Comparison of ENCODE assay signal across 10 cellular contexts in the genomic region with DNA sequence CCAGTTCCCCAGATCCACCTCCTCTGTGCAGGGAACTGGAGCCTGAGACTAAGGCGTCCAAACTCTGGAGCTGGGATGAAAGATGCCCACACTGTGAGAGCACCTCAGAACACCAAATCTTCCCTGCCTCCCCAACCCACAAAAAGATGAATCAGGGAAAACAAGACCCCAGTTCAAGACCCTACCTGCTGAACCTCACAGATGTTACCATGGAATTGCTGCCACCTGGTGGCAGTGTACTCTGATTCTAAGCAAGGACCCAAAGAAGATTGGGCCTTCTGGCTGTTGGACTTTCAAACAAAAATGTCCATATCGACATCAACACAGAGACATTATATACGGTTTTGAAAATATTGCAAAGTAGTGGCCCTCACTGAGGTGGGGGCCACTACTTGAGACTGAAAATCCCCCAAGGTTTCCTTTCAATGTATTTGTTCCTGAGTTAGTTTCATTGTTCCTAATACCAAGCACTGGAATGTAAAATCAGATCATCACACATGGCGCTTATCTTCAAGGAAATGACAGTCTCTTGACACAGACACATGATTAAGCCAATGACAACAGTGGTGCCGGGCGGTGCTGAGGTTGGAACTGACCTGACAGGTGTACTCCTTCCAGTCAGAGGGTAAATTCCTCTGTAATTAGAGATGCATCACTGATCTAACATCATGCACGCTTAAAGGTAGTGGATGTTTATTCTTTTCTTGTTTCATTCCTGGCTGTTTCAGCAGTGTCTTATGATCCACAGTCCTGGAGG.
A peak's percentile ranks its signal among the peaks of the same experiment; 100 is the strongest.
DNase-seq lines count a peak whose midpoint lies in the region; ATAC-seq, FAIRE-seq and TF ChIP-seq lines count a peak whose summit lies in the region.
"Had no signal": no experiment of that assay in that cellular context is flagged by ENCODE, and none has a peak within 500 bp of the region (broad histone marks: within the 10 kb centered on the region; RNA-seq: fewer than 3 reads in every experiment).

No MANE protein-coding gene starts in this region.

- H3K4me1 ChIP-seq in endothelial cell of umbilical vein (ENCODE audit: control insufficient read depth, extremely low read depth, insufficient read depth, low read length) = no peaks in the 10 kb centered on the region

- POLR2A ChIA-PET in endothelial cell of umbilical vein (lab: Charles Lee) = no interaction called here

- H3K9me3 ChIP-seq in endothelial cell of umbilical vein (replicated peaks; ENCODE audit: control insufficient read depth, insufficient read depth, low read length) = no peaks in the 10 kb centered on the region

- intact Hi-C loops in endothelial cell of umbilical vein (cut with micrococcal nuclease) = loop anchor here (1.0 kb wide), 1 partner anchor 125 kb away; no protein-coding TSS in a partner anchor

- ATAC-seq in GM21447 (IDR thresholded peaks at IDR 0.05; ENCODE audit: unreplicated experiment) = no peak
- ATAC-seq: activated naive CD4-positive, alpha-beta T cell treated with anti-CD3 and anti-CD28 coated beads, Interleukin-2, amount 50 U/mL, for 72 hours; natural killer cell had no signal

- FAIRE-seq in endothelial cell of umbilical vein (lab: Jason Lieb, UNC) = no peak

- no peak overlapping the region for H3K9ac ChIP-seq in endothelial cell of umbilical vein (replicated peaks; ENCODE audit: extremely low read depth, insufficient read depth, low read length)

- H4K20me1 ChIP-seq in endothelial cell of umbilical vein (replicated peaks; ENCODE audit: control insufficient read depth, extremely low read depth, insufficient read depth, low read length) = no peaks in the 10 kb centered on the region

- H3K4me2 ChIP-seq in endothelial cell of umbilical vein (ENCODE audit: insufficient read depth, low read length) = no peak overlapping the region

- no peak overlapping the region for H2AFZ ChIP-seq in endothelial cell of umbilical vein (ENCODE audit: low read depth, low read length)

- CTCF ChIA-PET in endothelial cell of umbilical vein (lab: Charles Lee) = interaction anchor here (1.2 to 1.4 kb wide), 2 partner anchors 124 to 126 kb away, joined by 4 to 17 read pairs; no protein-coding TSS in a partner anchor

- no peak overlapping the region for H3K4me3 ChIP-seq in endothelial cell of umbilical vein (replicated peaks in 1 of 3; ENCODE audit: insufficient read depth in 1 of 3, low read depth in 1 of 3, low read length in 3 of 3)
- no peak overlapping the region for H3K4me3 ChIP-seq in retinal pigment epithelial cell (ENCODE audit: low read length)

- dilution Hi-C loops in endothelial cell of umbilical vein (cut with MboI; ENCODE audit: extremely low pct_ligation_motif_present, low sequenced_read_pairs) = no loop called here

- peak; percentile 24 to 32 for TF ChIP-seq CTCF in endothelial cell of umbilical vein (IDR thresholded peaks at IDR 0.05; ENCODE audit: extremely low read depth in 1 of 2, insufficient read depth in 1 of 2, low read depth in 1 of 2, low read length in 2 of 2)
- peak; percentile 59 for TF ChIP-seq CTCF in retinal pigment epithelial cell (conservative IDR thresholded peaks at IDR 0.05; ENCODE audit: low read depth, low read length)

- no peak for TF ChIP-seq POLR2A in endothelial cell of umbilical vein (IDR thresholded peaks at IDR 0.05; ENCODE audit: low read depth, low read length)

- no peaks in the 10 kb centered on the region for H3K36me3 ChIP-seq in endothelial cell of umbilical vein (ENCODE audit: control insufficient read depth in 2 of 2, extremely low read depth in 1 of 2, insufficient read depth in 2 of 2, low read length in 2 of 2)

- no TSS peak for BruUV-seq in endothelial cell of umbilical vein (replicated peaks; lab: Mats Ljungman, UMichigan)

- no peaks in the 10 kb centered on the region for H3K9me1 ChIP-seq in endothelial cell of umbilical vein (replicated peaks; ENCODE audit: control insufficient read depth, extremely low read depth, insufficient read depth, low read length)

- H3K27me3 ChIP-seq in endothelial cell of umbilical vein (ENCODE audit: control insufficient read depth in 2 of 2, insufficient read depth in 2 of 2, low read length in 2 of 2) = no peaks in the 10 kb centered on the region

- H3K79me2 ChIP-seq in endothelial cell of umbilical vein (ENCODE audit: control insufficient read depth, insufficient read depth, low read length) = no peaks in the 10 kb centered on the region

- DNase-seq in SIG-M5 treated with dmso at 0.1 percent for 504 hours (lab: John Stamatoyannopoulos, UW; ENCODE audit: unreplicated experiment) = peak; percentile 15
- DNase-seq in SIG-M5 (lab: John Stamatoyannopoulos, UW) = no peak
- DNase-seq in NCI-H2029 treated with DMSO at 0.1 percent for 48 hours (lab: John Stamatoyannopoulos, UW) = peak; percentile 42
- peak; percentile 6 for DNase-seq in endothelial cell of umbilical vein (ENCODE audit: low read depth, low spot score)
- DNase-seq in retinal pigment epithelial cell (ENCODE audit: low read depth) = no peak
- no peak for DNase-seq in AG08396 (ENCODE audit: low spot score)
- DNase-seq in activated CD4-positive, CD25-positive, alpha-beta regulatory T cell (lab: John Stamatoyannopoulos, UW) = no peak
- DNase-seq: natural killer cell had no signal

- H3K27ac ChIP-seq in endothelial cell of umbilical vein (ENCODE audit: insufficient read depth, low read depth, low read length) = no peak overlapping the region

TF ChIP-seq in endothelial cell of umbilical vein, 7 proteins besides CTCF, POLR2A, EP300 and RAD21:
- TF ChIP-seq POLR2AphosphoS5 (IDR thresholded peaks at IDR 0.05; ENCODE audit: insufficient read depth, low read depth, low read length) = no peak
- TF ChIP-seq GATA2 (IDR thresholded peaks at IDR 0.05; ENCODE audit: insufficient read depth, insufficient read length, low read depth, low read length) = no peak
- TF ChIP-seq JUN (IDR thresholded peaks at IDR 0.05; ENCODE audit: borderline replicate concordance, insufficient read depth, insufficient read length, low read depth) = no peak
- no peak for TF ChIP-seq MYC (IDR thresholded peaks at IDR 0.05; ENCODE audit: low read depth, low read length)
- TF ChIP-seq EZH2 (IDR thresholded peaks at IDR 0.05; ENCODE audit: borderline replicate concordance, low read depth, low read length, severe bottlenecking) = no peak
- TF ChIP-seq, protein P1, sequence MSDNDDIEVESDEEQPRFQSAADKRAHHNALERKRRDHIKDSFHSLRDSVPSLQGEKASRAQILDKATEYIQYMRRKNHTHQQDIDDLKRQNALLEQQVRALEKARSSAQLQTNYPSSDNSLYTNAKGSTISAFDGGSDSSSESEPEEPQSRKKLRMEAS (IDR thresholded peaks at IDR 0.05; ENCODE audit: insufficient read depth, insufficient read length) = no peak
- TF ChIP-seq FOS (IDR thresholded peaks at IDR 0.05; ENCODE audit: borderline replicate concordance, insufficient read depth, low read length) = no peak

Comparison
In these comparisons a context has a peak if more than half of its experiments do, and no peak if none do; other contexts are left out.
1. DNase-seq: peak in SIG-M5 treated with dmso at 0.1 percent for 504 hours (single experiment), NCI-H2029 treated with DMSO at 0.1 percent for 48 hours (single experiment) and endothelial cell of umbilical vein (single experiment); none in SIG-M5 (single experiment), retinal pigment epithelial cell (single experiment), AG08396 (single experiment) and activated CD4-positive, CD25-positive, alpha-beta regulatory T cell (0 of 4).